19 cellular contexts compared by ENCODE assay signal in the genomic region with DNA sequence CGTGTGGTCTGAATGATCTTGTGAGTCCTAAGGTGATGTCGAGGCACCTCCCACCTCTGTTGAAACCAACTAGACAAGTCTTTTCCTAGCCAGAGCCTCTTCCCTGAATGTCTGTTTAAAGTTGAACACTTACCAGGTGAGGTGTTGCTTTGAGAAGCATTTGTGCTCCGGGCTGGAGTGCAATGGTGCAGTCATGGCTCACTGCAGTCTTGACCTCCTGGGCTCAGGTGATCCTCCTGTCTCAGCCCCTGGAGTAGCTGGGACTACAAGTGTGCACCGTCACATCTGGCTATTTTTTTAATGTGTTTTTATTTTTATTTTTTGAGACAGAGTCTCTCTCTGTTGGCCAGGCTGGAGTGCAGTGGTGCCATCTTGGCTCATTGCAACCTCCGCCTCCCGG. TPM values are rescaled to one million over a fixed set of nuclear protein-coding genes. Genes with fewer than 3 reads are reported as not detected.
DNase-seq lines count a peak whose midpoint lies in the region; ATAC-seq and TF ChIP-seq lines count a peak whose summit lies in the region.
"Had no signal": no experiment of that assay in that cellular context is flagged by ENCODE, and none has a peak within 500 bp of the region (broad histone marks: within the 10 kb centered on the region; RNA-seq: fewer than 3 reads in every experiment).

No MANE protein-coding gene starts in this region.

- H3K9me3 Mint-ChIP-seq in CD4-positive, alpha-beta memory T cell = peaks cover 0 to 2% (median 0%) of the 10 kb centered on the region in 8 donors
- no peaks in the 10 kb centered on the region for H3K9me3 Mint-ChIP-seq in activated naive CD8-positive, alpha-beta T cell treated with anti-CD3 and anti-CD28 coated beads for 36 hours
- no peaks in the 10 kb centered on the region for H3K9me3 Mint-ChIP-seq in natural killer cell
- H3K9me3 Mint-ChIP-seq: T-cell had no signal

- peaks cover 50 to 78% (median 63%) of the 10 kb centered on the region in 4 donors for H3K4me1 Mint-ChIP-seq in CD4-positive, alpha-beta memory T cell
- H3K4me1 Mint-ChIP-seq in activated naive CD8-positive, alpha-beta T cell treated with anti-CD3 and anti-CD28 coated beads for 36 hours = peaks cover 69% of the 10 kb centered on the region
- peaks cover 74 to 79% of the 10 kb centered on the region in 2 donors for H3K4me1 Mint-ChIP-seq in natural killer cell

- intact Hi-C loops in CD4-positive, alpha-beta memory T cell (cut with micrococcal nuclease) = no loop called here
- intact Hi-C loops in natural killer cell (cut with micrococcal nuclease) = no loop called here

- peaks cover 98 to 100% (median 100%) of the 10 kb centered on the region in 11 experiments for H4K20me1 ChIP-seq in BLaER1 treated with 17β-estradiol and CSF1 and Interleukin-3, amounts not matched to agents 10 nM and 100 nM

- TF ChIP-seq CTCF in natural killer cell (IDR thresholded peaks at IDR 0.05) = no peak

- peaks cover 12 to 38% of the 10 kb centered on the region in 2 donors for H3K36me3 Mint-ChIP-seq in CD4-positive, alpha-beta memory T cell
- H3K36me3 Mint-ChIP-seq in activated naive CD8-positive, alpha-beta T cell treated with anti-CD3 and anti-CD28 coated beads for 36 hours = peaks cover 33% of the 10 kb centered on the region
- peaks cover 10% of the 10 kb centered on the region for H3K36me3 Mint-ChIP-seq in natural killer cell

- H3K27me3 ChIP-seq in BLaER1 treated with 17β-estradiol and CSF1 and Interleukin-3, amounts not matched to agents 10 nM and 100 nM = no peaks in the 10 kb centered on the region
- no peaks in the 10 kb centered on the region for H3K27me3 ChIP-seq in CD4-positive, alpha-beta memory T cell (ENCODE audit: insufficient read depth, low read length)
- H3K27me3 ChIP-seq: ascending aorta, left lung had no signal

- no peaks in the 10 kb centered on the region for H3K9me3 ChIP-seq in BLaER1 treated with 17β-estradiol and CSF1 and Interleukin-3, amounts not matched to agents 10 nM and 100 nM (replicated peaks in 1 of 11)
- no peaks in the 10 kb centered on the region for H3K9me3 ChIP-seq in CD4-positive, alpha-beta memory T cell (ENCODE audit: control insufficient read depth in 1 of 2, low read length in 2 of 2)
- H3K9me3 ChIP-seq: ascending aorta, left lung, thoracic aorta had no signal

- peak overlapping the region in 1 of 11 experiments; percentile 21; a peak in 1 of 22 replicates for H3K27ac ChIP-seq in BLaER1 treated with 17β-estradiol and CSF1 and Interleukin-3, amounts not matched to agents 10 nM and 100 nM
- no peak overlapping the region for H3K27ac ChIP-seq in CD4-positive, alpha-beta memory T cell (ENCODE audit: low read depth, low read length)
- H3K27ac ChIP-seq: ascending aorta, thoracic aorta had no signal

- peak overlapping the region; percentile 69 to 95 (median 88); a peak in 21 of 22 replicates for H3K4me2 ChIP-seq in BLaER1 treated with 17β-estradiol and CSF1 and Interleukin-3, amounts not matched to agents 10 nM and 100 nM

- H3K4me3 ChIP-seq in BLaER1 treated with 17β-estradiol and CSF1 and Interleukin-3, amounts not matched to agents 10 nM and 100 nM = no peak overlapping the region
- H3K4me3 ChIP-seq in CD4-positive, alpha-beta memory T cell (ENCODE audit: low read length in 2 of 2) = no peak overlapping the region
- H3K4me3 ChIP-seq: ascending aorta, left lung, thoracic aorta had no signal

- peak overlapping the region in 6 of 7 donors; percentile 19 to 60 (median 56) for H3K27ac Mint-ChIP-seq in CD4-positive, alpha-beta memory T cell
- peak overlapping the region; percentile 54 for H3K27ac Mint-ChIP-seq in activated naive CD8-positive, alpha-beta T cell treated with anti-CD3 and anti-CD28 coated beads for 36 hours
- H3K27ac Mint-ChIP-seq in natural killer cell = peak overlapping the region; percentile 87 to 96

- peaks cover 53 to 83% (median 58%) of the 10 kb centered on the region in 10 experiments for H3K4me1 ChIP-seq in BLaER1 treated with 17β-estradiol and CSF1 and Interleukin-3, amounts not matched to agents 10 nM and 100 nM
- H3K4me1 ChIP-seq in CD4-positive, alpha-beta memory T cell (ENCODE audit: insufficient read depth, low read length) = peaks cover 60% of the 10 kb centered on the region

- no peak for DNase-seq in CD4-positive, alpha-beta memory T cell
- no peak for DNase-seq in activated naive CD8-positive, alpha-beta T cell treated with anti-CD3 and anti-CD28 coated beads for 36 hours
- no peak for DNase-seq in natural killer cell
- no peak for DNase-seq in globus pallidus (ENCODE audit: low spot score)
- no peak for DNase-seq in iPS-NIHi7 (ENCODE audit: extremely low spot score)
- DNase-seq in NCI-H2171 (lab: John Stamatoyannopoulos, UW) = no peak
- DNase-seq: activated CD4-positive, alpha-beta T cell treated with anti-CD3 and anti-CD28 coated beads, Interleukin-2, amount 50 U/mL, for 48 hours; cerebellar nuclear complex; effector CD8-positive, alpha-beta T cell; glutamatergic neuron; left lung; NCI-H2107; NCI-H510A treated with DMSO at 0.1 percent for 48 hours; occipital lobe; right cardiac atrium; T-cell had no signal

- H3K4me3 Mint-ChIP-seq in CD4-positive, alpha-beta memory T cell = peak overlapping the region in 4 of 8 donors; percentile 27 to 92 (median 60)
- H3K4me3 Mint-ChIP-seq in activated naive CD8-positive, alpha-beta T cell treated with anti-CD3 and anti-CD28 coated beads for 36 hours = peak overlapping the region; percentile 14
- peak overlapping the region; percentile 22 for H3K4me3 Mint-ChIP-seq in natural killer cell

- H3K27me3 Mint-ChIP-seq in CD4-positive, alpha-beta memory T cell = no peaks in the 10 kb centered on the region
- no peaks in the 10 kb centered on the region for H3K27me3 Mint-ChIP-seq in activated naive CD8-positive, alpha-beta T cell treated with anti-CD3 and anti-CD28 coated beads for 36 hours
- no peaks in the 10 kb centered on the region for H3K27me3 Mint-ChIP-seq in natural killer cell (ENCODE audit: low read depth in 2 of 2)
- H3K27me3 Mint-ChIP-seq: T-cell had no signal

- POLR2A ChIA-PET in CD4-positive, alpha-beta memory T cell (lab: Charles Lee; ENCODE audit: partially characterized antibody) = interaction anchor here (1.2 to 1.6 kb wide), 3 partner anchors 10 to 49 kb away, joined by 3 to 6 read pairs (median 5); a partner anchor contains a TSS

- peak overlapping the region in 1 of 11 experiments; percentile 4; a peak in 1 of 22 replicates for H3K9ac ChIP-seq in BLaER1 treated with 17β-estradiol and CSF1 and Interleukin-3, amounts not matched to agents 10 nM and 100 nM

- CTCF ChIA-PET in CD4-positive, alpha-beta memory T cell (lab: Charles Lee; ENCODE audit: partially characterized antibody) = interaction anchor here (0.9 kb wide), 1 partner anchor 25 kb away, joined by 3 read pairs; no protein-coding TSS in a partner anchor

- ATAC-seq in natural killer cell = no peak
- ATAC-seq: left lung, right cardiac atrium, T-cell had no signal

- peaks cover 31 to 65% (median 53%) of the 10 kb centered on the region in 11 experiments for H3K36me3 ChIP-seq in BLaER1 treated with 17β-estradiol and CSF1 and Interleukin-3, amounts not matched to agents 10 nM and 100 nM
- H3K36me3 ChIP-seq in CD4-positive, alpha-beta memory T cell (ENCODE audit: insufficient read depth, low read length) = peaks cover 30% of the 10 kb centered on the region

RNA-seq across cellular contexts. Expression of a gene that starts 18.1 kb away (rescaled TPM):
- 100 to 1,000 TPM in 1 of 2 experiments, 10 to 100 TPM in 1; 94.0 to 104 TPM for total RNA-seq in CD4-positive, alpha-beta memory T cell
- polyA plus RNA-seq in CD4-positive, alpha-beta memory T cell = 100 to 1,000 TPM in 1 of 2 donors, 10 to 100 TPM in 1; 68.0 to 105 TPM
- 10 to 100 TPM; 93.3 to 94.5 TPM for total RNA-seq in activated naive CD8-positive, alpha-beta T cell treated with anti-CD3 and anti-CD28 coated beads for 36 hours
- 100 to 1,000 TPM; 103 to 130 (median 123) TPM for total RNA-seq in natural killer cell

RNA-seq across cellular contexts. Expression of a gene that starts 49.5 kb away (rescaled TPM):
- total RNA-seq in CD4-positive, alpha-beta memory T cell = 10 to 100 TPM; 47.8 TPM
- polyA plus RNA-seq in CD4-positive, alpha-beta memory T cell = 1 to 10 TPM in 1 of 2 donors, under 1 TPM in 1; 0.16 to 4.4 TPM
- 10 to 100 TPM; 18.9 TPM for total RNA-seq in activated naive CD8-positive, alpha-beta T cell treated with anti-CD3 and anti-CD28 coated beads for 36 hours
- 10 to 100 TPM; 39.4 to 49.3 (median 48.1) TPM for total RNA-seq in natural killer cell
